1 cellular context compared by ENCODE assay signal in genomic region chr14:94385553-94386057, GRCh38.
TF ChIP-seq lines count a peak whose summit lies in the region.

No MANE protein-coding gene starts in this region.

TF ChIP-seq in HepG2, 621 proteins besides CTCF, POLR2A, EP300 and RAD21 (continued from another document and continues in another):
- TF ChIP-seq FOXO1 (CRISPR knock-in tag; IDR thresholded peaks at IDR 0.05) (no peak), HDAC6 (IDR thresholded peaks at IDR 0.05; ENCODE audit: low read depth, low read length) (no peak), PLRG1 (conservative IDR thresholded peaks at IDR 0.05) (no peak), ZNF430 (CRISPR knock-in tag; IDR thresholded peaks at IDR 0.05) (no peak), TEAD2 (CRISPR knock-in tag; IDR thresholded peaks at IDR 0.05) (no peak), AKAP8 (CRISPR knock-in tag; IDR thresholded peaks at IDR 0.05) (peak; percentile 73), IKZF5 (CRISPR knock-in tag; IDR thresholded peaks at IDR 0.05) (0 out of 2 replicates have a peak, but pooled peaks have one; percentile 16), ZNF747 (CRISPR knock-in tag; IDR thresholded peaks at IDR 0.05; ENCODE audit: borderline replicate concordance) (no peak), KDM2A (CRISPR knock-in tag; IDR thresholded peaks at IDR 0.05; ENCODE audit: borderline replicate concordance, low read depth) (no peak), HDAC2 (CRISPR knock-in tag; IDR thresholded peaks at IDR 0.05) (no peak), ZBTB3 (CRISPR knock-in tag; IDR thresholded peaks at IDR 0.05; ENCODE audit: borderline replicate concordance, low read depth) (no peak), ATF7-NPFF (CRISPR knock-in tag; IDR thresholded peaks at IDR 0.05; ENCODE audit: low read depth) (no peak), KDM6A (CRISPR knock-in tag; IDR thresholded peaks at IDR 0.05; ENCODE audit: low read depth) (no peak), ZFYVE20 (CRISPR knock-in tag; IDR thresholded peaks at IDR 0.05; ENCODE audit: borderline replicate concordance, low read depth) (no peak), NRL (CRISPR knock-in tag; IDR thresholded peaks at IDR 0.05; ENCODE audit: borderline replicate concordance) (no peak), HNRNPL (IDR thresholded peaks at IDR 0.05; ENCODE audit: low read depth, low read length) (peak; percentile 54; the same call in 1 of the 2 replicates), ZNF639 (CRISPR knock-in tag; conservative IDR thresholded peaks at IDR 0.05) (no peak), RAD51 (IDR thresholded peaks at IDR 0.05; ENCODE audit: borderline replicate concordance) (no peak), ZNF605 (CRISPR knock-in tag; IDR thresholded peaks at IDR 0.05) (no peak), ZFP82 (CRISPR knock-in tag; IDR thresholded peaks at IDR 0.05; ENCODE audit: borderline replicate concordance) (no peak), DMTF1 (CRISPR knock-in tag; IDR thresholded peaks at IDR 0.05) (no peak), ZNF24 (IDR thresholded peaks at IDR 0.05) (no peak), ZBTB25 (CRISPR knock-in tag; IDR thresholded peaks at IDR 0.05) (no peak), BCLAF1 (IDR thresholded peaks at IDR 0.05) (no peak), ZNF563 (CRISPR knock-in tag; IDR thresholded peaks at IDR 0.05) (no peak), ZNF441 (CRISPR knock-in tag; IDR thresholded peaks at IDR 0.05; ENCODE audit: borderline replicate concordance) (no peak), ATM (IDR thresholded peaks at IDR 0.05; ENCODE audit: borderline replicate concordance) (no peak), ZNF75D (CRISPR knock-in tag; IDR thresholded peaks at IDR 0.05; ENCODE audit: borderline replicate concordance) (no peak), ZBTB21 (CRISPR knock-in tag; IDR thresholded peaks at IDR 0.05) (no peak), HNF4A (CRISPR knock-in tag; IDR thresholded peaks at IDR 0.05) (no peak), RARA (CRISPR knock-in tag; IDR thresholded peaks at IDR 0.05) (0 out of 2 replicates have a peak, but pooled peaks have one; percentile 5), CSRNP1 (CRISPR knock-in tag; IDR thresholded peaks at IDR 0.05) (no peak), ZNF510 (CRISPR knock-in tag; IDR thresholded peaks at IDR 0.05; ENCODE audit: low read depth) (no peak), MYNN (CRISPR knock-in tag; IDR thresholded peaks at IDR 0.05; ENCODE audit: low read depth) (no peak), SRSF1 (optimal IDR thresholded peaks at IDR 0.05; ENCODE audit: low read depth, low read length) (peak; percentile 80), ZNF160 (CRISPR knock-in tag; IDR thresholded peaks at IDR 0.05) (no peak), ZNF180 (CRISPR knock-in tag; IDR thresholded peaks at IDR 0.05; ENCODE audit: borderline replicate concordance, low read depth) (no peak)
- TF ChIP-seq, protein P1, sequence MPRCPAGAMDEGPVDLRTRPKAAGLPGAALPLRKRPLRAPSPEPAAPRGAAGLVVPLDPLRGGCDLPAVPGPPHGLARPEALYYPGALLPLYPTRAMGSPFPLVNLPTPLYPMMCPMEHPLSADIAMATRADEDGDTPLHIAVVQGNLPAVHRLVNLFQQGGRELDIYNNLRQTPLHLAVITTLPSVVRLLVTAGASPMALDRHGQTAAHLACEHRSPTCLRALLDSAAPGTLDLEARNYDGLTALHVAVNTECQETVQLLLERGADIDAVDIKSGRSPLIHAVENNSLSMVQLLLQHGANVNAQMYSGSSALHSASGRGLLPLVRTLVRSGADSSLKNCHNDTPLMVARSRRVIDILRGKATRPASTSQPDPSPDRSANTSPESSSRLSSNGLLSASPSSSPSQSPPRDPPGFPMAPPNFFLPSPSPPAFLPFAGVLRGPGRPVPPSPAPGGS (CRISPR knock-in tag; IDR thresholded peaks at IDR 0.05) = no peak
- TF ChIP-seq, protein P2, sequence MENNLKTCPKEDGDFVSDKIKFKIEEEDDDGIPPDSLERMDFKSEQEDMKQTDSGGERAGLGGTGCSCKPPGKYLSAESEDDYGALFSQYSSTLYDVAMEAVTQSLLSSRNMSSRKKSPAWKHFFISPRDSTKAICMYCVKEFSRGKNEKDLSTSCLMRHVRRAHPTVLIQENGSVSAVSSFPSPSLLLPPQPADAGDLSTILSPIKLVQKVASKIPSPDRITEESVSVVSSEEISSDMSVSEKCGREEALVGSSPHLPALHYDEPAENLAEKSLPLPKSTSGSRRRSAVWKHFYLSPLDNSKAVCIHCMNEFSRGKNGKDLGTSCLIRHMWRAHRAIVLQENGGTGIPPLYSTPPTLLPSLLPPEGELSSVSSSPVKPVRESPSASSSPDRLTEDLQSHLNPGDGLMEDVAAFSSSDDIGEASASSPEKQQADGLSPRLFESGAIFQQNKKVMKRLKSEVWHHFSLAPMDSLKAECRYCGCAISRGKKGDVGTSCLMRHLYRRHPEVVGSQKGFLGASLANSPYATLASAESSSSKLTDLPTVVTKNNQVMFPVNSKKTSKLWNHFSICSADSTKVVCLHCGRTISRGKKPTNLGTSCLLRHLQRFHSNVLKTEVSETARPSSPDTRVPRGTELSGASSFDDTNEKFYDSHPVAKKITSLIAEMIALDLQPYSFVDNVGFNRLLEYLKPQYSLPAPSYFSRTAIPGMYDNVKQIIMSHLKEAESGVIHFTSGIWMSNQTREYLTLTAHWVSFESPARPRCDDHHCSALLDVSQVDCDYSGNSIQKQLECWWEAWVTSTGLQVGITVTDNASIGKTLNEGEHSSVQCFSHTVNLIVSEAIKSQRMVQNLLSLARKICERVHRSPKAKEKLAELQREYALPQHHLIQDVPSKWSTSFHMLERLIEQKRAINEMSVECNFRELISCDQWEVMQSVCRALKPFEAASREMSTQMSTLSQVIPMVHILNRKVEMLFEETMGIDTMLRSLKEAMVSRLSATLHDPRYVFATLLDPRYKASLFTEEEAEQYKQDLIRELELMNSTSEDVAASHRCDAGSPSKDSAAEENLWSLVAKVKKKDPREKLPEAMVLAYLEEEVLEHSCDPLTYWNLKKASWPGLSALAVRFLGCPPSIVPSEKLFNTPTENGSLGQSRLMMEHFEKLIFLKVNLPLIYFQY (CRISPR knock-in tag; IDR thresholded peaks at IDR 0.05; ENCODE audit: borderline replicate concordance) = peak; percentile 24; the same call in 1 of the 2 replicates
- TF ChIP-seq, protein P3, sequence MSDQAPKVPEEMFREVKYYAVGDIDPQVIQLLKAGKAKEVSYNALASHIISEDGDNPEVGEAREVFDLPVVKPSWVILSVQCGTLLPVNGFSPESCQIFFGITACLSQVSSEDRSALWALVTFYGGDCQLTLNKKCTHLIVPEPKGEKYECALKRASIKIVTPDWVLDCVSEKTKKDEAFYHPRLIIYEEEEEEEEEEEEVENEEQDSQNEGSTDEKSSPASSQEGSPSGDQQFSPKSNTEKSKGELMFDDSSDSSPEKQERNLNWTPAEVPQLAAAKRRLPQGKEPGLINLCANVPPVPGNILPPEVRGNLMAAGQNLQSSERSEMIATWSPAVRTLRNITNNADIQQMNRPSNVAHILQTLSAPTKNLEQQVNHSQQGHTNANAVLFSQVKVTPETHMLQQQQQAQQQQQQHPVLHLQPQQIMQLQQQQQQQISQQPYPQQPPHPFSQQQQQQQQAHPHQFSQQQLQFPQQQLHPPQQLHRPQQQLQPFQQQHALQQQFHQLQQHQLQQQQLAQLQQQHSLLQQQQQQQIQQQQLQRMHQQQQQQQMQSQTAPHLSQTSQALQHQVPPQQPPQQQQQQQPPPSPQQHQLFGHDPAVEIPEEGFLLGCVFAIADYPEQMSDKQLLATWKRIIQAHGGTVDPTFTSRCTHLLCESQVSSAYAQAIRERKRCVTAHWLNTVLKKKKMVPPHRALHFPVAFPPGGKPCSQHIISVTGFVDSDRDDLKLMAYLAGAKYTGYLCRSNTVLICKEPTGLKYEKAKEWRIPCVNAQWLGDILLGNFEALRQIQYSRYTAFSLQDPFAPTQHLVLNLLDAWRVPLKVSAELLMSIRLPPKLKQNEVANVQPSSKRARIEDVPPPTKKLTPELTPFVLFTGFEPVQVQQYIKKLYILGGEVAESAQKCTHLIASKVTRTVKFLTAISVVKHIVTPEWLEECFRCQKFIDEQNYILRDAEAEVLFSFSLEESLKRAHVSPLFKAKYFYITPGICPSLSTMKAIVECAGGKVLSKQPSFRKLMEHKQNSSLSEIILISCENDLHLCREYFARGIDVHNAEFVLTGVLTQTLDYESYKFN (CRISPR knock-in tag; conservative IDR thresholded peaks at IDR 0.05) = no peak
- TF ChIP-seq, protein P4, sequence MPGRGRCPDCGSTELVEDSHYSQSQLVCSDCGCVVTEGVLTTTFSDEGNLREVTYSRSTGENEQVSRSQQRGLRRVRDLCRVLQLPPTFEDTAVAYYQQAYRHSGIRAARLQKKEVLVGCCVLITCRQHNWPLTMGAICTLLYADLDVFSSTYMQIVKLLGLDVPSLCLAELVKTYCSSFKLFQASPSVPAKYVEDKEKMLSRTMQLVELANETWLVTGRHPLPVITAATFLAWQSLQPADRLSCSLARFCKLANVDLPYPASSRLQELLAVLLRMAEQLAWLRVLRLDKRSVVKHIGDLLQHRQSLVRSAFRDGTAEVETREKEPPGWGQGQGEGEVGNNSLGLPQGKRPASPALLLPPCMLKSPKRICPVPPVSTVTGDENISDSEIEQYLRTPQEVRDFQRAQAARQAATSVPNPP (CRISPR knock-in tag; IDR thresholded peaks at IDR 0.05) = no peak
